11 cellular contexts compared by ENCODE assay signal in genomic region chr7:111082351-111082750, GRCh38. TPM values are rescaled to one million over a fixed set of nuclear protein-coding genes. Genes with fewer than 3 reads are reported as not detected.
DNase-seq lines count a peak whose midpoint lies in the region; ATAC-seq and TF ChIP-seq lines count a peak whose summit lies in the region.
"Had no signal": no experiment of that assay in that cellular context is flagged by ENCODE, and none has a peak within 500 bp of the region (broad histone marks: within the 10 kb centered on the region; RNA-seq: fewer than 3 reads in every experiment).

No MANE protein-coding gene starts in this region.

- H3K27ac Mint-ChIP-seq in natural killer cell treated with Interleukin-12 subunit alpha and Interleukin-12 subunit beta and Interleukin-15 and Interleukin-18, amount 100 ng/mL, for 72 hours: peak overlapping the region; percentile 69 to 78
- no peak overlapping the region for H3K27ac Mint-ChIP-seq in natural killer cell
- H3K27ac Mint-ChIP-seq in activated CD8-positive, alpha-beta T cell treated with anti-CD3 and anti-CD28 coated beads for 36 hours: peak overlapping the region; percentile 96
- H3K27ac Mint-ChIP-seq: progenitor cell of endocrine pancreas had no signal

- no peak overlapping the region for H3K27ac ChIP-seq in foreskin keratinocyte

- no peak for DNase-seq in natural killer cell treated with Interleukin-12 subunit alpha and Interleukin-12 subunit beta and Interleukin-15 and Interleukin-18, amount 100 ng/mL, for 72 hours (ENCODE audit: low spot score)
- DNase-seq in natural killer cell (no peak), globus pallidus (ENCODE audit: low spot score) (peak; percentile 33), foreskin keratinocyte (no peak), A172 (ENCODE audit: low spot score) (no peak)
- peak; percentile 53 for DNase-seq in activated CD8-positive, alpha-beta T cell treated with anti-CD3 and anti-CD28 coated beads for 36 hours
- no peak for DNase-seq in effector CD4-positive, alpha-beta T cell
- DNase-seq: amniotic stem cell had no signal

- ATAC-seq in natural killer cell treated with Interleukin-12 subunit alpha and Interleukin-12 subunit beta and Interleukin-15 and Interleukin-18, amount 100 ng/mL, for 72 hours: no peak
- ATAC-seq in natural killer cell (no peak), foreskin keratinocyte (no peak), GM21786 (IDR thresholded peaks at IDR 0.05; ENCODE audit: unreplicated experiment) (no peak)
- peak; percentile 20 for ATAC-seq in activated CD8-positive, alpha-beta T cell treated with anti-CD3 and anti-CD28 coated beads for 36 hours

- TF ChIP-seq CTCF in natural killer cell (IDR thresholded peaks at IDR 0.05) (no peak), foreskin keratinocyte (conservative IDR thresholded peaks at IDR 0.05) (no peak)
- TF ChIP-seq CTCF in activated CD8-positive, alpha-beta T cell treated with anti-CD3 and anti-CD28 coated beads for 36 hours (IDR thresholded peaks at IDR 0.05): no peak

- no peaks in the 10 kb centered on the region for H3K27me3 Mint-ChIP-seq in natural killer cell treated with Interleukin-12 subunit alpha and Interleukin-12 subunit beta and Interleukin-15 and Interleukin-18, amount 100 ng/mL, for 72 hours
- no peaks in the 10 kb centered on the region for H3K27me3 Mint-ChIP-seq in natural killer cell (ENCODE audit: low read depth in 2 of 2)
- no peaks in the 10 kb centered on the region for H3K27me3 Mint-ChIP-seq in activated CD8-positive, alpha-beta T cell treated with anti-CD3 and anti-CD28 coated beads for 36 hours
- H3K27me3 Mint-ChIP-seq: progenitor cell of endocrine pancreas had no signal

- CTCF ChIA-PET in activated CD8-positive, alpha-beta T cell treated with anti-CD3 and anti-CD28 coated beads for 36 hours (lab: Charles Lee): interaction anchor here (1.1 to 1.6 kb wide), 3 partner anchors 16 to 72 kb away, joined by 3 to 5 read pairs (median 4); no protein-coding TSS in a partner anchor

- H3K4me3 Mint-ChIP-seq in natural killer cell treated with Interleukin-12 subunit alpha and Interleukin-12 subunit beta and Interleukin-15 and Interleukin-18, amount 100 ng/mL, for 72 hours: peak overlapping the region; percentile 51
- H3K4me3 Mint-ChIP-seq in natural killer cell: no peak overlapping the region
- H3K4me3 Mint-ChIP-seq in activated CD8-positive, alpha-beta T cell treated with anti-CD3 and anti-CD28 coated beads for 36 hours: peak overlapping the region; percentile 62
- H3K4me3 Mint-ChIP-seq: CD14-positive monocyte had no signal

- peaks cover 11% of the 10 kb centered on the region for H3K36me3 Mint-ChIP-seq in natural killer cell treated with Interleukin-12 subunit alpha and Interleukin-12 subunit beta and Interleukin-15 and Interleukin-18, amount 100 ng/mL, for 72 hours
- no peaks in the 10 kb centered on the region for H3K36me3 Mint-ChIP-seq in natural killer cell
- H3K36me3 Mint-ChIP-seq in activated CD8-positive, alpha-beta T cell treated with anti-CD3 and anti-CD28 coated beads for 36 hours (ENCODE audit: low read depth): peaks cover 13% of the 10 kb centered on the region
- H3K36me3 Mint-ChIP-seq: CD14-positive monocyte had no signal

- H3K27me3 ChIP-seq in foreskin keratinocyte: no peaks in the 10 kb centered on the region

- POLR2A ChIA-PET in activated CD8-positive, alpha-beta T cell treated with anti-CD3 and anti-CD28 coated beads for 36 hours (lab: Charles Lee): interaction anchor here (0.6 to 2.9 kb wide), 7 partner anchors 10 to 81 kb away, joined by 3 to 27 read pairs (median 6); partner anchors contain the start of gene LRRN3

- no peaks in the 10 kb centered on the region for H3K4me1 ChIP-seq in foreskin keratinocyte

- intact Hi-C loops in natural killer cell (cut with micrococcal nuclease): no loop called here
- intact Hi-C loops in activated CD8-positive, alpha-beta T cell treated with anti-CD3 and anti-CD28 coated beads for 36 hours (cut with micrococcal nuclease): loop anchor here (2.0 to 10.0 kb wide), 2 partner anchors 58 to 188 kb away; no protein-coding TSS in a partner anchor

- H3K9me3 Mint-ChIP-seq in natural killer cell treated with Interleukin-12 subunit alpha and Interleukin-12 subunit beta and Interleukin-15 and Interleukin-18, amount 100 ng/mL, for 72 hours: peaks cover 10% of the 10 kb centered on the region
- H3K9me3 Mint-ChIP-seq in natural killer cell: peaks cover 0 to 2% of the 10 kb centered on the region in 2 donors
- peaks cover 7% of the 10 kb centered on the region for H3K9me3 Mint-ChIP-seq in activated CD8-positive, alpha-beta T cell treated with anti-CD3 and anti-CD28 coated beads for 36 hours

- H3K4me1 Mint-ChIP-seq in natural killer cell treated with Interleukin-12 subunit alpha and Interleukin-12 subunit beta and Interleukin-15 and Interleukin-18, amount 100 ng/mL, for 72 hours (ENCODE audit: low read depth in 2 of 2): peaks cover 35 to 49% of the 10 kb centered on the region in 2 donors
- H3K4me1 Mint-ChIP-seq in natural killer cell: peaks cover 15 to 32% of the 10 kb centered on the region in 2 donors
- peaks cover 76% of the 10 kb centered on the region for H3K4me1 Mint-ChIP-seq in activated CD8-positive, alpha-beta T cell treated with anti-CD3 and anti-CD28 coated beads for 36 hours (ENCODE audit: low read depth)

RNA-seq across cellular contexts. Expression of gene LRRN3, which starts 8.6 kb away (rescaled TPM):
- total RNA-seq in natural killer cell treated with Interleukin-12 subunit alpha and Interleukin-12 subunit beta and Interleukin-15 and Interleukin-18, amount 100 ng/mL, for 72 hours: 1 to 10 TPM; 1.4 to 4.6 TPM
- total RNA-seq in natural killer cell (under 1 TPM in 2 of 3 donors, not detected in 1; 0.27 to 0.90 TPM), foreskin keratinocyte (not detected in 2 replicates)
- total RNA-seq in activated CD8-positive, alpha-beta T cell treated with anti-CD3 and anti-CD28 coated beads for 36 hours: 10 to 100 TPM; 32.5 to 34.8 TPM
- not detected in 2 replicates for polyA plus RNA-seq in foreskin keratinocyte
- not detected in 2 replicates for total RNA-seq in A172 (2014; rRNA removed; shearing (Covaris generic))

Comparison
In these comparisons a context has a peak if more than half of its experiments do, and no peak if none do; other contexts are left out.
1. H3K27ac Mint-ChIP-seq: peak in natural killer cell treated with Interleukin-12 subunit alpha and Interleukin-12 subunit beta and Interleukin-15 and Interleukin-18, amount 100 ng/mL, for 72 hours (2 of 2) and activated CD8-positive, alpha-beta T cell treated with anti-CD3 and anti-CD28 coated beads for 36 hours (single experiment); none in natural killer cell (0 of 2).
2. DNase-seq: peak in activated CD8-positive, alpha-beta T cell treated with anti-CD3 and anti-CD28 coated beads for 36 hours (single experiment) and globus pallidus (single experiment); none in natural killer cell treated with Interleukin-12 subunit alpha and Interleukin-12 subunit beta and Interleukin-15 and Interleukin-18, amount 100 ng/mL, for 72 hours (single experiment), natural killer cell (single experiment), foreskin keratinocyte (0 of 2), A172 (single experiment) and effector CD4-positive, alpha-beta T cell (single experiment).
3. RNA of gene LRRN3, which starts 8.6 kb away (total RNA-seq): 32.5 to 34.8 TPM in activated CD8-positive, alpha-beta T cell treated with anti-CD3 and anti-CD28 coated beads for 36 hours; 1.4 to 4.6 TPM in natural killer cell treated with Interleukin-12 subunit alpha and Interleukin-12 subunit beta and Interleukin-15 and Interleukin-18, amount 100 ng/mL, for 72 hours, 0.27 to 0.90 TPM in natural killer cell, not detected in foreskin keratinocyte and not detected in A172; every median in the first group is over 4 times any median in the second.